Comparison of ENCODE assay signal across 8 cellular contexts in genomic region chr7:149715476-149715875, GRCh38. TPM values are rescaled to one million over a fixed set of nuclear protein-coding genes. Genes with fewer than 3 reads are reported as not detected.
A peak's percentile ranks its signal among the peaks of the same experiment; 100 is the strongest.
DNase-seq lines count a peak whose midpoint lies in the region; ATAC-seq and TF ChIP-seq lines count a peak whose summit lies in the region.

No MANE protein-coding gene starts in this region.

- no peaks in the 10 kb centered on the region for H4K20me1 ChIP-seq in Loucy (ENCODE audit: insufficient read depth, low read length, poor library complexity, severe bottlenecking)

- H3K9me3 ChIP-seq in Loucy (ENCODE audit: insufficient read depth, low read depth, low read length): peaks cover 7% of the 10 kb centered on the region

- DNase-seq in CD14-positive monocyte (ENCODE audit: low spot score) (no peak), coronary artery (ENCODE audit: low spot score) (peak; percentile 69), nephron progenitor cell (no peak), midbrain (lab: John Stamatoyannopoulos, UW) (no peak), SKM-1 treated with dmso at 0.1 percent for 144 hours (lab: John Stamatoyannopoulos, UW; ENCODE audit: unreplicated experiment) (no peak), NCI-H1694 (lab: John Stamatoyannopoulos, UW) (no peak)

- H3K27me3 Mint-ChIP-seq in CD14-positive monocyte (ENCODE audit: low read depth in 3 of 3) (peaks cover 3 to 17% (median 7%) of the 10 kb centered on the region in 3 donors), nephron progenitor cell (ENCODE audit: low read depth, poor library complexity) (peaks cover 2% of the 10 kb centered on the region)

- no peaks in the 10 kb centered on the region for H3K27me3 ChIP-seq in Loucy (ENCODE audit: insufficient read depth, low read length, poor library complexity, severe bottlenecking)

- intact Hi-C loops in CD14-positive monocyte (cut with micrococcal nuclease): loop anchor here in 1 of 2 donors (5.0 kb wide), 1 partner anchor 122 kb away; the partner anchor contains the start of gene ZNF862

- peak overlapping the region; percentile 92 for H3K9ac ChIP-seq in Loucy (ENCODE audit: low read depth, low read length, poor library complexity, severe bottlenecking)

- peak overlapping the region; percentile 83 for H3K4me2 ChIP-seq in Loucy (ENCODE audit: low read depth, low read length, poor library complexity, severe bottlenecking)

- no peak for ATAC-seq in HG02588 (IDR thresholded peaks at IDR 0.05; ENCODE audit: unreplicated experiment)

- H3K4me3 ChIP-seq in Loucy (ENCODE audit: low read length, poor library complexity, severe bottlenecking) (peak overlapping the region; percentile 96), coronary artery (peak overlapping the region; percentile 75)

- peak overlapping the region in 4 of 7 donors; percentile 16 to 81 (median 48) for H3K27ac Mint-ChIP-seq in CD14-positive monocyte
- H3K27ac Mint-ChIP-seq in nephron progenitor cell: peak overlapping the region; percentile 48

- H3F3A ChIP-seq in Loucy (ENCODE audit: low read depth): no peaks in the 10 kb centered on the region

- H3K36me3 Mint-ChIP-seq in CD14-positive monocyte: peaks cover 0 to 17% of the 10 kb centered on the region in 2 donors
- peaks cover 6% of the 10 kb centered on the region for H3K36me3 Mint-ChIP-seq in nephron progenitor cell (ENCODE audit: low read depth)

- H3K79me2 ChIP-seq in Loucy (ENCODE audit: insufficient read depth, low read length): peaks cover 32% of the 10 kb centered on the region

- no peaks in the 10 kb centered on the region for H3K9me2 ChIP-seq in Loucy (replicated peaks; ENCODE audit: low read depth, low read length)

- H3K27ac ChIP-seq in coronary artery: peak overlapping the region; percentile 48 to 80

- H3K36me3 ChIP-seq in Loucy (ENCODE audit: insufficient read depth, low read length): no peaks in the 10 kb centered on the region

- H3K4me1 Mint-ChIP-seq in CD14-positive monocyte (peaks cover 22% of the 10 kb centered on the region), nephron progenitor cell (peaks cover 38% of the 10 kb centered on the region)

- H3K4me3 Mint-ChIP-seq in CD14-positive monocyte (peak overlapping the region; percentile 81 to 89), nephron progenitor cell (peak overlapping the region; percentile 92)

- TF ChIP-seq CTCF in CD14-positive monocyte (IDR thresholded peaks at IDR 0.05) (no peak), Loucy (conservative IDR thresholded peaks at IDR 0.05; ENCODE audit: low read length) (no peak), coronary artery (IDR thresholded peaks at IDR 0.05) (no peak), nephron progenitor cell (IDR thresholded peaks at IDR 0.05) (no peak)

- peaks cover 19% of the 10 kb centered on the region for H3K4me1 ChIP-seq in Loucy (ENCODE audit: insufficient read depth, low read length, poor library complexity, severe bottlenecking)

- H2AFZ ChIP-seq in Loucy (ENCODE audit: low read length): peak overlapping the region; percentile 93

- H3K9me3 Mint-ChIP-seq in CD14-positive monocyte (peaks cover 21 to 36% (median 32%) of the 10 kb centered on the region in 7 donors), nephron progenitor cell (peaks cover 30% of the 10 kb centered on the region)

RNA-seq across cellular contexts. Expression of gene ZNF467, which starts 57.9 kb away (rescaled TPM):
- polyA plus RNA-seq in CD14-positive monocyte: 10 to 100 TPM; 43.4 to 52.8 TPM
